ENCODE assay signal across 3 cellular contexts in the genomic region with DNA sequence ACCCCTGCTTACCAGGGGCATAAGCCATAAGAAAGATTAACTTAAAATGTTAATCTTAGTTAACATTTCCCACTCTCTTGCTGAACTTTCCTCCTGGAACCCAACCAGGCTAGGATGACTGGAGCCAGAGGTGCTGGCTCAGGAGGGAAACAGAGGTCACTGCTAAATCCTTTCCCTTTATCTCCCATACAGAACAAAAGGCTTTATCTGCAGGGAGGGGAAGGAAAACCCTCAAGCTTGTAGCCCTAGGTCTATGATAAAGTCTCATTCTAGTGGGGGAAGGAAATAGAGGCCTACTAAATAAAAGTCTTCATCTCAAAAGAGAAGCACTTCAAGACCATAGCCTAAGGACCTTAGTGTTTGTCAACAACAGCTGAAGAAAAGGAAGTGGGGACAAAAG.
A peak's percentile ranks its signal among the peaks of the same experiment; 100 is the strongest.
TF ChIP-seq lines count a peak whose summit lies in the region.

No MANE protein-coding gene starts in this region.

TF ChIP-seq in liver, 16 proteins besides CTCF, POLR2A, EP300 and RAD21:
- no peak for TF ChIP-seq HNF4A (conservative IDR thresholded peaks at IDR 0.05)
- TF ChIP-seq JUND (IDR thresholded peaks at IDR 0.05), result no peak
- peak; percentile 91 for TF ChIP-seq NR2F2 (IDR thresholded peaks at IDR 0.05)

TF ChIP-seq in HepG2, 621 proteins besides CTCF, POLR2A, EP300 and RAD21:
- TF ChIP-seq NKX3-1 (CRISPR knock-in tag; IDR thresholded peaks at IDR 0.05), result no peak
- TF ChIP-seq ZNF530 (CRISPR knock-in tag; IDR thresholded peaks at IDR 0.05; ENCODE audit: low read depth), result no peak
- TF ChIP-seq SAFB2 (CRISPR knock-in tag; IDR thresholded peaks at IDR 0.05; ENCODE audit: borderline replicate concordance, low read depth), result no peak
- no peak for TF ChIP-seq CEBPB (IDR thresholded peaks at IDR 0.05; ENCODE audit: borderline replicate concordance, low read depth, low read length)
- TF ChIP-seq, protein P1, sequence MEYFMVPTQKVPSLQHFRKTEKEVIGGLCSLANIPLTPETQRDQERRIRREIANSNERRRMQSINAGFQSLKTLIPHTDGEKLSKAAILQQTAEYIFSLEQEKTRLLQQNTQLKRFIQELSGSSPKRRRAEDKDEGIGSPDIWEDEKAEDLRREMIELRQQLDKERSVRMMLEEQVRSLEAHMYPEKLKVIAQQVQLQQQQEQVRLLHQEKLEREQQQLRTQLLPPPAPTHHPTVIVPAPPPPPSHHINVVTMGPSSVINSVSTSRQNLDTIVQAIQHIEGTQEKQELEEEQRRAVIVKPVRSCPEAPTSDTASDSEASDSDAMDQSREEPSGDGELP (IDR thresholded peaks at IDR 0.05; ENCODE audit: borderline replicate concordance, low read depth), result no peak
- TF ChIP-seq DR1 (CRISPR knock-in tag; IDR thresholded peaks at IDR 0.05), result no peak

TF ChIP-seq in endothelial cell of umbilical vein, 7 proteins besides CTCF, POLR2A, EP300 and RAD21:
- no peak for TF ChIP-seq JUN (IDR thresholded peaks at IDR 0.05; ENCODE audit: borderline replicate concordance, insufficient read depth, insufficient read length, low read depth)
- TF ChIP-seq GATA2 (IDR thresholded peaks at IDR 0.05; ENCODE audit: insufficient read depth, insufficient read length, low read depth, low read length), result no peak
- TF ChIP-seq EZH2 (IDR thresholded peaks at IDR 0.05; ENCODE audit: borderline replicate concordance, low read depth, low read length, severe bottlenecking), result no peak
- no peak for TF ChIP-seq POLR2AphosphoS5 (IDR thresholded peaks at IDR 0.05; ENCODE audit: insufficient read depth, low read depth, low read length)
